27 cellular contexts compared by ENCODE assay signal in the genomic region with DNA sequence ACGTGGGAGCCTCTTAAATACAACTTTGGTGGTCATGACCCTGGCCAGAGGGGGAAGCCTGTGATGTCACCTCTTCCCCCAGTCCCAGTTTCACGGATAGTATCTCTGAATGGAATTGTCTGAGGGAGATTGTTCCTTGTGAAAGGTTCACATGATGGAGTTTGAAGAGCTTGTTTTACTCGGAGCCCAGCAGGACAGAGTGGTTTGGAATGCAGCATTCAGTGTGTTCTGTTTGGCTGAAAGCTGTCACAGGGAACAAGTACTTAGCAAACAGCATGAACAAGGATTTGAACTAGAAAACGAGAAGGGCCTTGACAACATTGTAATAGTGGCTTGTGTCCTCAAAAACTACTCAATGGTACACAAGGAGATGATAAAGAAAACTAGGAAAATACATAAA.
"Had no signal": no experiment of that assay in that cellular context is flagged by ENCODE, and none has a peak within 500 bp of the region (broad histone marks: within the 10 kb centered on the region; RNA-seq: fewer than 3 reads in every experiment).

No MANE protein-coding gene starts in this region.

- H3K9me3 ChIP-seq: adrenal gland, heart left ventricle, left lung, lower lobe of right lung, psoas muscle, upper lobe of left lung, vagina had no signal

- H3K27ac Mint-ChIP-seq: activated naive CD4-positive, alpha-beta T cell treated with anti-CD3 and anti-CD28 coated beads for 36 hours; activated naive CD8-positive, alpha-beta T cell treated with anti-CD3 and anti-CD28 coated beads for 36 hours; effector memory CD8-positive, alpha-beta T cell; nephron; stimulated activated memory B cell treated with anti-CD40 and anti-IgM and Interleukin-4, amounts not matched to agents 10 μg/mL and 1 μg/mL and 100 μg/mL, for 72 hours; stimulated activated naive CD8-positive, alpha-beta T cell treated with anti-CD3 and anti-CD28 coated beads, Interleukin-15, amount 100 ng/mL, for 72 hours had no signal

- H3K4me1 Mint-ChIP-seq: activated naive CD8-positive, alpha-beta T cell treated with anti-CD3 and anti-CD28 coated beads for 36 hours; nephron; stimulated activated memory B cell treated with anti-CD40 and anti-IgM and Interleukin-4, amounts not matched to agents 10 μg/mL and 1 μg/mL and 100 μg/mL, for 72 hours; stimulated activated naive CD8-positive, alpha-beta T cell treated with anti-CD3 and anti-CD28 coated beads, Interleukin-15, amount 100 ng/mL, for 72 hours had no signal

- H3K4me3 ChIP-seq: adrenal gland, heart left ventricle, left lung, lower lobe of right lung, psoas muscle, smooth muscle cell, upper lobe of left lung, vagina had no signal

- H3K36me3 ChIP-seq: adrenal gland, brain microvascular endothelial cell, heart left ventricle, left lung, lower lobe of right lung, upper lobe of left lung, vagina had no signal

- H3K4me2 ChIP-seq: smooth muscle cell had no signal

- H3K27ac ChIP-seq: adrenal gland, brain microvascular endothelial cell, heart left ventricle, left lung, lower lobe of right lung, parathyroid adenoma, psoas muscle, upper lobe of left lung, vagina had no signal

- DNase-seq: activated CD4-positive, alpha-beta T cell treated with anti-CD3 and anti-CD28 coated beads for 48 hours; activated CD4-positive, alpha-beta T cell treated with anti-CD3 and anti-CD28 coated beads, Interleukin-2, amount 50 U/mL, for 48 hours; activated CD8-positive, alpha-beta memory T cell treated with anti-CD3 and anti-CD28 coated beads for 24 hours; activated effector memory CD4-positive, alpha-beta T cell treated with anti-CD3 and anti-CD28 coated beads, Interleukin-2, amount 50 U/mL, for 16 hours; activated naive CD4-positive, alpha-beta T cell treated with anti-CD3 and anti-CD28 coated beads for 36 hours; activated naive CD8-positive, alpha-beta T cell treated with anti-CD3 and anti-CD28 coated beads for 36 hours; adrenal gland; aorta; brain microvascular endothelial cell; cortex of kidney; effector memory CD8-positive, alpha-beta T cell; foreskin fibroblast; heart left ventricle; left lung; lower lobe of right lung; occipital lobe; psoas muscle; stimulated activated CD4-positive, alpha-beta T cell treated with anti-CD3 and anti-CD28 coated beads, Interleukin-1b, Interleukin-23, amount 100 ng/mL, for 48 hours; stimulated activated CD4-positive, alpha-beta T cell treated with anti-CD3 and anti-CD28 coated beads, Interleukin-4, amount 100 ng/mL, for 4 hours; stimulated activated CD8-positive, alpha-beta memory T cell treated with anti-CD3 and anti-CD28 coated beads, Interleukin-4, amount 100 ng/mL, for 48 hours; stimulated activated naive CD8-positive, alpha-beta T cell treated with anti-CD3 and anti-CD28 coated beads, Interleukin-15, amount 100 ng/mL, for 72 hours; upper lobe of left lung had no signal

- H3K79me2 ChIP-seq: parathyroid adenoma had no signal

- H3K4me1 ChIP-seq: adrenal gland, heart left ventricle, left lung, lower lobe of right lung, parathyroid adenoma, psoas muscle, upper lobe of left lung, vagina had no signal

- H3K27me3 Mint-ChIP-seq: stimulated activated memory B cell treated with anti-CD40 and anti-IgM and Interleukin-4, amounts not matched to agents 10 μg/mL and 1 μg/mL and 100 μg/mL, for 72 hours had no signal

- ATAC-seq: effector memory CD8-positive, alpha-beta T cell; heart left ventricle; left lung; lower lobe of right lung; psoas muscle; stimulated activated memory B cell treated with anti-CD40 and anti-IgM and Interleukin-4, amounts not matched to agents 10 μg/mL and 1 μg/mL and 100 μg/mL, for 72 hours; stimulated activated naive CD8-positive, alpha-beta T cell treated with anti-CD3 and anti-CD28 coated beads, Interleukin-15, amount 100 ng/mL, for 72 hours had no signal

- H3K27me3 ChIP-seq: adrenal gland, brain microvascular endothelial cell, upper lobe of left lung, vagina had no signal

- H3K36me3 Mint-ChIP-seq: activated naive CD8-positive, alpha-beta T cell treated with anti-CD3 and anti-CD28 coated beads for 36 hours; stimulated activated memory B cell treated with anti-CD40 and anti-IgM and Interleukin-4, amounts not matched to agents 10 μg/mL and 1 μg/mL and 100 μg/mL, for 72 hours had no signal

- H3K9ac ChIP-seq: parathyroid adenoma had no signal

- H3K4me3 Mint-ChIP-seq: activated naive CD4-positive, alpha-beta T cell treated with anti-CD3 and anti-CD28 coated beads for 36 hours; activated naive CD8-positive, alpha-beta T cell treated with anti-CD3 and anti-CD28 coated beads for 36 hours; effector memory CD8-positive, alpha-beta T cell; nephron; stimulated activated memory B cell treated with anti-CD40 and anti-IgM and Interleukin-4, amounts not matched to agents 10 μg/mL and 1 μg/mL and 100 μg/mL, for 72 hours; stimulated activated naive CD8-positive, alpha-beta T cell treated with anti-CD3 and anti-CD28 coated beads, Interleukin-15, amount 100 ng/mL, for 72 hours had no signal

- H3K9me3 Mint-ChIP-seq: activated naive CD4-positive, alpha-beta T cell treated with anti-CD3 and anti-CD28 coated beads for 36 hours; activated naive CD8-positive, alpha-beta T cell treated with anti-CD3 and anti-CD28 coated beads for 36 hours; effector memory CD8-positive, alpha-beta T cell; nephron; stimulated activated memory B cell treated with anti-CD40 and anti-IgM and Interleukin-4, amounts not matched to agents 10 μg/mL and 1 μg/mL and 100 μg/mL, for 72 hours; stimulated activated naive CD8-positive, alpha-beta T cell treated with anti-CD3 and anti-CD28 coated beads, Interleukin-15, amount 100 ng/mL, for 72 hours had no signal
